1 cellular context compared by ENCODE assay signal in the genomic region with DNA sequence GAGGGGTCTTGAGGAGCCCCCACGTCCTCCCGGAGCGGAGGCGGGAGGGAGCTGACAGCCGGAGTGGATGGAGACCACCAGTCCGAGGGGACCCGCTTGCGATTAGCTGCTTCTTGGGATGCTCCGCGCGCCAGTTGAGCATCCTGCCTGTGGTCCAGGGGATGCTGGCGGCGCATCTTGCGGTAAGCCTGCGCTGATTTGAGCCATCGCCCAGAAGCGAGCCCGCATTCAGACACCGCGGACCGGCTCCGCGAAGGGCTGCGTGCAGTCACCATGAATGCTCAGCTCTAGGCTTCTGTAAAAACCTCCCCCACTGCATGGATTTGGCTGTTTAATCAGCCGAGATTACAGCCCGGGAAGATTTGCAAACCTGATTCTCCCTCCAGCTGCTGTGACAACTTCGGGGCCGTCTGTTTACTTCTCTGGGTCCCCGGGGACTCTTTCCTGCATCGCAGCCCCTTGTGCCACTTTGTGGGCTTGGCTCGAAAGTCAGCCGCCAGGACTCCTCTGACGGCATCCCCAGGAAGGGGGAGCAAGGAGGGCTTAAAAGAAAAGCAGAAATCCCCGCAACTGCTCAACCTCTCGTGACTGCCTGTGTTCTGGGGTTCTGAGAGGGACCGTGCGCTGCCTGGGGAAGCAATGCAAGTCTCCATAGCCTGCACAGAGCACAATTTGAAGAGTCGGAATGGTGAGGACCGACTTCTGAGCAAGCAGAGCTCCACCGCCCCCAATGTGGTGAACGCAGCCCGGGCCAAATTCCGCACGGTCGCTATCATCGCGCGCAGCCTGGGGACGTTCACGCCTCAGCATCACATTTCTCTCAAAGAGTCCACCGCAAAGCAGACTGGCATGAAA.
TF ChIP-seq lines count a peak whose summit lies in the region.

No MANE protein-coding gene starts in this region.

TF ChIP-seq in IMR-90, 13 proteins besides CTCF, POLR2A, EP300 and RAD21 (continued from another document):
- TF ChIP-seq MXI1 (IDR thresholded peaks at IDR 0.05; ENCODE audit: borderline replicate concordance, low read depth, low read length) (no peak), CEBPB (IDR thresholded peaks at IDR 0.05; ENCODE audit: low read depth, low read length) (no peak), RCOR1 (IDR thresholded peaks at IDR 0.05; ENCODE audit: insufficient replicate concordance, low read length) (no peak), BHLHE40 (IDR thresholded peaks at IDR 0.05; ENCODE audit: low read depth, low read length) (no peak)
